8 cellular contexts compared by ENCODE assay signal in the genomic region with DNA sequence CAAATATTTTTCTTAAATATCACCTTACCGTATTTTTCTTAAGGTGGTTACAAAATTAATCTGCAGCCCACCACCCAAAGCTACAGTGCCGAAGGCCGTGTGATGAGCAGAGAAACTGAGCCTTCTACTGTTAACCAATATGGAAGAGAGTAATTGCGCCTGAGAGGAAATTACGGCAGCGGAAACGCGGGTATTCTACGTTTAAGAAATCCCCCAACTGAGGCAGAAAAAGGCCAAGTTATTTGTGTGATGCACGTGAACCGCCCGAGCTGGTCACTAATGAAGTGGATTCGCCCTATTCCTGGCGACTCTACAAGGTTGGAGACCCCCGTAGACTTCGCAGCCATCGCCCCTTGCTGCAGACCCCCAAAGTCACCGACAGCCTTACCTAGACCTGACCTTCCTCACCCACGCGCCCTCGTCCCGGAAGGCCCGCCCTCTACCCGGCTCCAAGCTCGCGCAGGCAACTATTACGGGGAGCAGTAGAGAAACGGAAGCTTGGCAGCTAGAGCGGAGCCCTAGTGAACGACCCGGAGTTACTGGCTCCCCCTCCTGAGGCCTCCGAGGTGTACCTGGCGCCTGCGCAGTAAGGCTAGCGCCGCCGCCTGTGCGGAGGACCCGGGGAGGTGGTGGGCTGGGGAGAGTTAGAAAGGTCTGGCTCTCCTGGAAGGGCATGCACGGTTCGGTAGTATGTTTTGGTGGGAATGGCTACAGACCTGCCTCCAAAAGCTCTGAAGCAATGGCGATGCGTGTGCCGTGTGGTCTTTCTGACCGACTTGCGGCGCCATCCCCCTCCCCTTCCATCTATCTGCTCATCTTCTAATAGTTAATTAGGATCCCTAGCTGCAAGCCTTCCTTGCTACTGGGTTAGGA. TPM values are rescaled to one million over a fixed set of nuclear protein-coding genes. Genes with fewer than 3 reads are reported as not detected.
DNase-seq lines count a peak whose midpoint lies in the region; ATAC-seq and TF ChIP-seq lines count a peak whose summit lies in the region.

Gene MRPS33 (minus strand): TSS at position 430 of the 873 bp plus-strand sequence. CDS start 4,319 bp downstream, outside the sequence.

- H3K4me1 ChIP-seq in breast epithelium (peaks cover 0 to 4% of the 10 kb centered on the region in 2 donors), iPS-20b (ENCODE audit: insufficient read depth, low read length) (peaks cover 5% of the 10 kb centered on the region; the same call in 1 of the 2 replicates)

- ATAC-seq in GM18873 (IDR thresholded peaks at IDR 0.05; ENCODE audit: low FRiP score, unreplicated experiment) (peak; percentile 98), HG03139 (IDR thresholded peaks at IDR 0.05; ENCODE audit: unreplicated experiment) (peak; percentile 99)

- H3K36me3 ChIP-seq in breast epithelium (no peaks in the 10 kb centered on the region), iPS-20b (ENCODE audit: insufficient read depth, low read depth, low read length) (peaks cover 14% of the 10 kb centered on the region)

- intact Hi-C loops in breast epithelium (cut with DNase I; ENCODE audit: low total_unique reads) = no loop called here

- peak within 1 kb of the TSS; percentile 94 for H3K9ac ChIP-seq in iPS-20b (ENCODE audit: low read depth, low read length)

- H3K4me3 ChIP-seq in breast epithelium (peak within 1 kb of the TSS; percentile 51 to 71 (median 67)), iPS-20b (ENCODE audit: low read length) (peak within 1 kb of the TSS; percentile 90), skin epidermis (peak within 1 kb of the TSS; percentile 43 to 64 (median 53))

- TF ChIP-seq CTCF in VCaP (conservative IDR thresholded peaks at IDR 0.05) = peak; percentile 88
- TF ChIP-seq CTCF in breast epithelium (IDR thresholded peaks at IDR 0.05) = no peak

- DNase-seq in AG08395 (ENCODE audit: low spot score) (peak; percentile 99), NCI-H2196 treated with DMSO at 0.1 percent for 48 hours (lab: John Stamatoyannopoulos, UW; ENCODE audit: unreplicated experiment) (peak; percentile 94), breast epithelium (ENCODE audit: low spot score in 2 of 2) (peak; percentile 90 to 94)

- H3K27ac ChIP-seq in VCaP = peak within 1 kb of the TSS; percentile 87
- H3K27ac ChIP-seq in breast epithelium = peak within 1 kb of the TSS; percentile 90 to 93
- H3K27ac ChIP-seq in iPS-20b (ENCODE audit: low read length) = peak within 1 kb of the TSS; percentile 73
- H3K27ac ChIP-seq in skin epidermis = peak within 1 kb of the TSS; percentile 34 to 94 (median 86)

- H3K9me3 ChIP-seq in breast epithelium (peaks cover 0 to 4% of the 10 kb centered on the region in 2 donors), iPS-20b (ENCODE audit: insufficient read depth, low read depth, low read length) (no peaks in the 10 kb centered on the region; the same call in 1 of the 2 replicates)

- no peaks in the 10 kb centered on the region for H3K27me3 ChIP-seq in breast epithelium
- no peaks in the 10 kb centered on the region for H3K27me3 ChIP-seq in iPS-20b (ENCODE audit: insufficient read depth, low read length)

- TF ChIP-seq POLR2A in breast epithelium (IDR thresholded peaks at IDR 0.05) = peak; percentile 67

RNA-seq across cellular contexts. Expression of gene MRPS33, which starts in this region (rescaled TPM):
- total RNA-seq in breast epithelium = 10 to 100 TPM; 17.4 to 23.4 (median 21.8) TPM

Comparison
In these comparisons a context has a peak if more than half of its experiments do, and no peak if none do; other contexts are left out.
1. Peak in every context shown above with its lines: DNase-seq, ATAC-seq, H3K4me3 ChIP-seq and H3K27ac ChIP-seq.